In genomic region chr15:94080416-94080815, GRCh38 we compare ENCODE assay signal across 11 cellular contexts.
DNase-seq lines count a peak whose midpoint lies in the region; ATAC-seq and TF ChIP-seq lines count a peak whose summit lies in the region.
"Had no signal": no experiment of that assay in that cellular context is flagged by ENCODE, and none has a peak within 500 bp of the region (broad histone marks: within the 10 kb centered on the region; RNA-seq: fewer than 3 reads in every experiment).

No MANE protein-coding gene starts in this region.

- ATAC-seq in left lung, result peak; percentile 29

- DNase-seq in LHCN-M2 (ENCODE audit: low read depth), result peak; percentile 0
- DNase-seq in mammary epithelial cell, result peak; percentile 91
- DNase-seq in left lung, result no peak
- DNase-seq in DMS153 treated with DMSO at 0.1 percent for 48 hours (lab: John Stamatoyannopoulos, UW; ENCODE audit: unreplicated experiment), result no peak
- DNase-seq in hippocampal formation (lab: John Stamatoyannopoulos, UW), result no peak
- DNase-seq in SHP77 (lab: John Stamatoyannopoulos, UW), result no peak
- DNase-seq in NCI-H2029 (lab: John Stamatoyannopoulos, UW), result no peak
- DNase-seq: activated T-cell treated with anti-CD3 and anti-CD28 coated beads, Interleukin-2, amount 50 U/mL, for 48 hours; dermis blood vessel endothelial cell; kidney had no signal

- TF ChIP-seq CTCF in mammary epithelial cell (conservative IDR thresholded peaks at IDR 0.05 in 1 of 2, IDR thresholded peaks at IDR 0.05 in 1 of 2; ENCODE audit: extremely low read depth in 1 of 2, insufficient read depth in 1 of 2, low read depth in 1 of 2, low read length in 2 of 2), result no peak
- no peak for TF ChIP-seq CTCF in left lung (IDR thresholded peaks at IDR 0.05)

- no peaks in the 10 kb centered on the region for H3K9me3 ChIP-seq in BLaER1
- no peaks in the 10 kb centered on the region for H3K9me3 ChIP-seq in mammary epithelial cell (replicated peaks; ENCODE audit: insufficient read depth, low read length)
- H3K9me3 ChIP-seq in left lung, result no peaks in the 10 kb centered on the region

- WGBS in mammary epithelial cell (ENCODE audit: low coverage, missing lambda C conversion rate), result 65% methylated on average over 5 of the region's 8 CpGs

- H3K36me3 ChIP-seq in BLaER1 (no peaks in the 10 kb centered on the region), mammary epithelial cell (ENCODE audit: insufficient read depth, low read length) (no peaks in the 10 kb centered on the region), left lung (no peaks in the 10 kb centered on the region)

- H4K20me1 ChIP-seq in BLaER1 (no peaks in the 10 kb centered on the region), mammary epithelial cell (ENCODE audit: insufficient read depth, low read length) (no peaks in the 10 kb centered on the region)

- H3K27me3 ChIP-seq in BLaER1 (no peaks in the 10 kb centered on the region), mammary epithelial cell (ENCODE audit: insufficient read depth, low read length) (no peaks in the 10 kb centered on the region), left lung (no peaks in the 10 kb centered on the region)

- H3K4me3 ChIP-seq in BLaER1 (no peak overlapping the region), mammary epithelial cell (replicated peaks in 1 of 3; ENCODE audit: insufficient read depth in 1 of 3, low read depth in 2 of 3, low read length in 3 of 3) (no peak overlapping the region), left lung (no peak overlapping the region)

- no TSS peak for BruUV-seq in mammary epithelial cell (replicated peaks; lab: Mats Ljungman, UMichigan)

- intact Hi-C loops in mammary epithelial cell (cut with micrococcal nuclease) (no loop called here), left lung (cut with DNase I) (no loop called here)

- no peaks in the 10 kb centered on the region for H3K79me2 ChIP-seq in mammary epithelial cell (ENCODE audit: insufficient read depth, low read length)

- H2AFZ ChIP-seq in mammary epithelial cell (ENCODE audit: low read depth, low read length), result no peak overlapping the region

- H3K27ac ChIP-seq in BLaER1 (no peak overlapping the region), mammary epithelial cell (ENCODE audit: insufficient read depth, low read depth, low read length) (no peak overlapping the region), left lung (no peak overlapping the region)

- in situ Hi-C loops in mammary epithelial cell (cut with MboI; ENCODE audit: low sequenced_read_pairs in 2 of 2), result no loop called here

- dilution Hi-C loops in mammary epithelial cell (cut with HindIII; ENCODE audit: low sequenced_read_pairs), result loop anchor here (5.0 kb wide), 1 partner anchor 33 kb away; no protein-coding TSS in a partner anchor

- peaks cover 29% of the 10 kb centered on the region for H3K4me1 ChIP-seq in BLaER1
- no peaks in the 10 kb centered on the region for H3K4me1 ChIP-seq in mammary epithelial cell (ENCODE audit: insufficient read depth, low read length)
- no peaks in the 10 kb centered on the region for H3K4me1 ChIP-seq in left lung

- peak overlapping the region; percentile 24; the same call in 1 of the 2 replicates for H3K4me2 ChIP-seq in BLaER1
- H3K4me2 ChIP-seq in mammary epithelial cell (ENCODE audit: insufficient read depth, low read depth, low read length), result no peak overlapping the region

- CTCF ChIA-PET in mammary epithelial cell (lab: Charles Lee; ENCODE audit: low non-redundant PET), result interaction anchor here (0.6 kb wide), 1 partner anchor 1074 kb away, joined by 3 read pairs; no protein-coding TSS in a partner anchor

- H3K9ac ChIP-seq in BLaER1 (no peak overlapping the region), mammary epithelial cell (ENCODE audit: insufficient read depth, low read length) (no peak overlapping the region)

Comparison
In these comparisons a context has a peak if more than half of its experiments do, and no peak if none do; other contexts are left out.
1. DNase-seq: peak in LHCN-M2 (single experiment) and mammary epithelial cell (single experiment); none in left lung (0 of 2), DMS153 treated with DMSO at 0.1 percent for 48 hours (single experiment), hippocampal formation (0 of 2), SHP77 (0 of 2) and NCI-H2029 (single experiment).